In genomic region chr21:30479259-30479658, GRCh38 we compare ENCODE assay signal across 25 cellular contexts. TPM values are rescaled to one million over a fixed set of nuclear protein-coding genes. Genes with fewer than 3 reads are reported as not detected.
"Had no signal": no experiment of that assay in that cellular context is flagged by ENCODE, and none has a peak within 500 bp of the region (broad histone marks: within the 10 kb centered on the region; RNA-seq: fewer than 3 reads in every experiment).

No MANE protein-coding gene starts in this region.

- H3K27me3 ChIP-seq: colonic mucosa, esophagus squamous epithelium, ovary, right lobe of liver, testis, tibial nerve, upper lobe of right lung, vagina had no signal

- DNase-seq: colonic mucosa; dermis blood vessel endothelial cell; esophagus squamous epithelium; foreskin fibroblast; hippocampal formation; lower lobe of right lung; natural killer cell; ovary; right lobe of liver; stimulated activated CD4-positive, alpha-beta T cell treated with anti-CD3 and anti-CD28 coated beads, Interleukin-2, amount 100 ng/mL, for 24 hours; stimulated activated CD4-positive, alpha-beta T cell treated with anti-CD3 and anti-CD28 coated beads, Interleukin-4, amount 100 ng/mL, for 4 hours; stimulated activated naive B cell treated with anti-CD40 and anti-IgM and Interleukin-4, amounts not matched to agents 10 μg/mL and 1 μg/mL and 100 μg/mL, for 72 hours; stimulated activated naive CD8-positive, alpha-beta T cell treated with anti-CD3 and anti-CD28 coated beads, Interleukin-15, amount 100 ng/mL, for 72 hours; testis; upper lobe of right lung had no signal

- H3K4me1 ChIP-seq: colonic mucosa, esophagus squamous epithelium, lower lobe of right lung, right lobe of liver, testis, tibial nerve, upper lobe of right lung, vagina had no signal

- ATAC-seq: lower lobe of right lung; natural killer cell; right lobe of liver; stimulated activated naive B cell treated with anti-CD40 and anti-IgM and Interleukin-4, amounts not matched to agents 10 μg/mL and 1 μg/mL and 100 μg/mL, for 72 hours; stimulated activated naive CD8-positive, alpha-beta T cell treated with anti-CD3 and anti-CD28 coated beads, Interleukin-15, amount 100 ng/mL, for 72 hours; upper lobe of right lung had no signal

- H3K4me3 ChIP-seq: colonic mucosa, esophagus squamous epithelium, lower lobe of right lung, ovary, right lobe of liver, testis, tibial nerve, upper lobe of right lung, vagina had no signal

- H3K27ac ChIP-seq: colonic mucosa, esophagus squamous epithelium, lower lobe of right lung, ovary, right lobe of liver, testis, tibial nerve, upper lobe of right lung, vagina had no signal

- H3K9me3 ChIP-seq: colonic mucosa, esophagus squamous epithelium, lower lobe of right lung, ovary, right lobe of liver, testis, tibial nerve, upper lobe of right lung, vagina had no signal

- H3K36me3 ChIP-seq: colonic mucosa, esophagus squamous epithelium, lower lobe of right lung, ovary, right lobe of liver, tibial nerve, upper lobe of right lung, vagina had no signal

RNA-seq across cellular contexts. Expression of gene KRTAP19-1, which starts 0.9 kb away (rescaled TPM):
- total RNA-seq: colonic mucosa, dermis blood vessel endothelial cell, epithelial cell of proximal tubule, esophagus squamous epithelium, kidney epithelial cell, lower lobe of right lung, mesothelial cell of epicardium, mucosa of gallbladder, myocyte, natural killer cell, neural crest cell, ovary, posterior vena cava, right lobe of liver, subcutaneous adipose tissue, testis, tibial nerve, upper lobe of right lung, vagina had no signal
- polyA plus RNA-seq: ovary had no signal

RNA-seq across cellular contexts. Expression of gene KRTAP19-2, which starts 8.0 kb away (rescaled TPM):
- total RNA-seq: colonic mucosa, dermis blood vessel endothelial cell, epithelial cell of proximal tubule, esophagus squamous epithelium, kidney epithelial cell, lower lobe of right lung, mesothelial cell of epicardium, mucosa of gallbladder, myocyte, natural killer cell, neural crest cell, ovary, posterior vena cava, right lobe of liver, subcutaneous adipose tissue, testis, tibial nerve, upper lobe of right lung, vagina had no signal
- polyA plus RNA-seq: ovary had no signal

RNA-seq across cellular contexts. Expression of gene KRTAP19-3, which starts 12.6 kb away (rescaled TPM):
- total RNA-seq: colonic mucosa, dermis blood vessel endothelial cell, epithelial cell of proximal tubule, esophagus squamous epithelium, kidney epithelial cell, lower lobe of right lung, mesothelial cell of epicardium, mucosa of gallbladder, myocyte, natural killer cell, neural crest cell, ovary, posterior vena cava, right lobe of liver, subcutaneous adipose tissue, testis, tibial nerve, upper lobe of right lung, vagina had no signal
- polyA plus RNA-seq: ovary had no signal

RNA-seq across cellular contexts. Expression of gene KRTAP19-4, which starts 17.7 kb away (rescaled TPM):
- total RNA-seq: colonic mucosa, dermis blood vessel endothelial cell, epithelial cell of proximal tubule, esophagus squamous epithelium, kidney epithelial cell, lower lobe of right lung, mesothelial cell of epicardium, mucosa of gallbladder, myocyte, natural killer cell, neural crest cell, ovary, posterior vena cava, right lobe of liver, subcutaneous adipose tissue, testis, tibial nerve, upper lobe of right lung, vagina had no signal
- polyA plus RNA-seq: ovary had no signal

RNA-seq across cellular contexts. Expression of gene KRTAP19-5, which starts 22.7 kb away (rescaled TPM):
- total RNA-seq: colonic mucosa, dermis blood vessel endothelial cell, epithelial cell of proximal tubule, esophagus squamous epithelium, kidney epithelial cell, lower lobe of right lung, mesothelial cell of epicardium, mucosa of gallbladder, myocyte, natural killer cell, neural crest cell, ovary, posterior vena cava, right lobe of liver, subcutaneous adipose tissue, testis, tibial nerve, upper lobe of right lung, vagina had no signal
- polyA plus RNA-seq: ovary had no signal
